Comparison of ENCODE assay signal across 8 cellular contexts in the genomic region with DNA sequence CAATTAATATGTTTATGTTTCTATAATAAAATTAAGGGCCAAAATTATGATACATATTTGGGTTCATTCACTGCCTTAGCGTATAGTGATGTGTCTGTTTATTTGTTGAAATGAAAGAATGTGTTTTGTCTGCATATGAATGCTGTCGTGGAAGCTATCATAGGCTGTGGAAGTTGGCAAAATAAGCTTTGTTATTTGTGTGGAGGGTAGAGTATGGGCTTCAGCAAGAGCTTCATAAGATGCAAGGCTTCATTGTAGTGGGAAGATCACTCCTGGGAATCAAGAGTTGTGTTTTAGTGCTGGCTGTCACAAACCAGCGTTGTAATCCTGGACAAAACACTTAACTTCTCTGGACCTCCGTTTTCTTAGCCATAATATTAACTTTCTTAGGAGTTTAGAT. TPM values are rescaled to one million over a fixed set of nuclear protein-coding genes. Genes with fewer than 3 reads are reported as not detected.
DNase-seq lines count a peak whose midpoint lies in the region; ATAC-seq and TF ChIP-seq lines count a peak whose summit lies in the region.

No MANE protein-coding gene starts in this region.

- H3K4me1 Mint-ChIP-seq in CD4-positive, alpha-beta memory T cell: peaks cover 45 to 71% (median 56%) of the 10 kb centered on the region in 4 donors
- peaks cover 29% of the 10 kb centered on the region for H3K4me1 Mint-ChIP-seq in neural progenitor cell

- no peaks in the 10 kb centered on the region for H3K27me3 ChIP-seq in CD4-positive, alpha-beta memory T cell (ENCODE audit: insufficient read depth, low read length)
- H3K27me3 ChIP-seq in effector memory CD4-positive, alpha-beta T cell (replicated peaks; ENCODE audit: control insufficient read depth, insufficient read depth, low read length, poor library complexity, severe bottlenecking): no peaks in the 10 kb centered on the region
- H3K27me3 ChIP-seq in neural progenitor cell: no peaks in the 10 kb centered on the region

- ATAC-seq in HG03045 (IDR thresholded peaks at IDR 0.05; ENCODE audit: unreplicated experiment) (no peak), GM21515 (IDR thresholded peaks at IDR 0.05; ENCODE audit: unreplicated experiment) (no peak)

- CTCF ChIA-PET in CD4-positive, alpha-beta memory T cell (lab: Charles Lee; ENCODE audit: partially characterized antibody): interaction anchor here (0.7 to 1.6 kb wide), 6 partner anchors 14 to 263 kb away, joined by 3 to 6 read pairs (median 4); a partner anchor contains a TSS

- POLR2A ChIA-PET in CD4-positive, alpha-beta memory T cell (lab: Charles Lee; ENCODE audit: partially characterized antibody): interaction anchor here (1.0 to 3.7 kb wide), 4 partner anchors 14 to 152 kb away, joined by 3 to 18 read pairs (median 8); a partner anchor contains a TSS

- H3K4me1 ChIP-seq in CD4-positive, alpha-beta memory T cell (ENCODE audit: insufficient read depth, low read length): peaks cover 48% of the 10 kb centered on the region
- H3K4me1 ChIP-seq in effector memory CD4-positive, alpha-beta T cell (ENCODE audit: control insufficient read depth, insufficient read depth, low read length, poor library complexity, severe bottlenecking): peaks cover 9% of the 10 kb centered on the region
- peaks cover 15% of the 10 kb centered on the region for H3K4me1 ChIP-seq in neural progenitor cell

- peaks cover 3 to 14% of the 10 kb centered on the region in 2 donors for H3K36me3 Mint-ChIP-seq in CD4-positive, alpha-beta memory T cell
- peaks cover 15% of the 10 kb centered on the region for H3K36me3 Mint-ChIP-seq in neural progenitor cell

- TF ChIP-seq CTCF in neural progenitor cell (IDR thresholded peaks at IDR 0.05): no peak

- peak overlapping the region; percentile 13 to 48 for H3K4me3 ChIP-seq in CD4-positive, alpha-beta memory T cell (ENCODE audit: low read length in 2 of 2)
- peak overlapping the region; percentile 88 for H3K4me3 ChIP-seq in effector memory CD4-positive, alpha-beta T cell (ENCODE audit: insufficient read depth, low read depth, low read length, poor library complexity, severe bottlenecking)
- H3K4me3 ChIP-seq in neural progenitor cell: peak overlapping the region; percentile 81

- peak overlapping the region in 6 of 7 donors; percentile 17 to 89 (median 85) for H3K27ac Mint-ChIP-seq in CD4-positive, alpha-beta memory T cell
- H3K27ac Mint-ChIP-seq in neural progenitor cell: no peak overlapping the region

- H3K9ac ChIP-seq in neural progenitor cell: no peak overlapping the region

- H3K27me3 Mint-ChIP-seq in CD4-positive, alpha-beta memory T cell: no peaks in the 10 kb centered on the region
- H3K27me3 Mint-ChIP-seq in neural progenitor cell (ENCODE audit: insufficient read depth, low read depth): peaks cover 7% of the 10 kb centered on the region

- DNase-seq in CD4-positive, alpha-beta memory T cell: no peak
- DNase-seq in NAMALWA (ENCODE audit: low spot score) (peak; percentile 23), neural progenitor cell (ENCODE audit: low spot score) (no peak), NCI-H774 (lab: John Stamatoyannopoulos, UW) (no peak), iPS-NIHi11 (ENCODE audit: low spot score) (no peak)
- DNase-seq in effector memory CD4-positive, alpha-beta T cell: no peak

- intact Hi-C loops in CD4-positive, alpha-beta memory T cell (cut with micrococcal nuclease): loop anchor here (5.0 kb wide), 1 partner anchor 298 kb away; a partner anchor contains a TSS

- H3K36me3 ChIP-seq in CD4-positive, alpha-beta memory T cell (ENCODE audit: insufficient read depth, low read length): no peaks in the 10 kb centered on the region
- no peaks in the 10 kb centered on the region for H3K36me3 ChIP-seq in effector memory CD4-positive, alpha-beta T cell (ENCODE audit: control insufficient read depth, insufficient read depth, low read length)
- no peaks in the 10 kb centered on the region for H3K36me3 ChIP-seq in neural progenitor cell

- peaks cover 14% of the 10 kb centered on the region for H3F3A ChIP-seq in neural progenitor cell (ENCODE audit: low read depth)

- H3K79me2 ChIP-seq in neural progenitor cell (ENCODE audit: low read depth): peaks cover 58% of the 10 kb centered on the region

- H3K4me3 Mint-ChIP-seq in CD4-positive, alpha-beta memory T cell: peak overlapping the region; percentile 93 to 100 (median 98)
- H3K4me3 Mint-ChIP-seq in neural progenitor cell: peak overlapping the region; percentile 98

- H2AFZ ChIP-seq in neural progenitor cell (replicated peaks): no peak overlapping the region

- no peaks in the 10 kb centered on the region for H3K9me3 ChIP-seq in CD4-positive, alpha-beta memory T cell (ENCODE audit: control insufficient read depth in 1 of 2, low read length in 2 of 2)
- no peaks in the 10 kb centered on the region for H3K9me3 ChIP-seq in effector memory CD4-positive, alpha-beta T cell (ENCODE audit: control insufficient read depth, low read length)
- no peaks in the 10 kb centered on the region for H3K9me3 ChIP-seq in neural progenitor cell (ENCODE audit: low read depth)

- peaks cover 22% of the 10 kb centered on the region for H4K20me1 ChIP-seq in neural progenitor cell (ENCODE audit: low read depth)

- peak overlapping the region; percentile 74 for H3K27ac ChIP-seq in CD4-positive, alpha-beta memory T cell (ENCODE audit: low read depth, low read length)
- H3K27ac ChIP-seq in effector memory CD4-positive, alpha-beta T cell (ENCODE audit: insufficient read depth, low read length, poor library complexity, severe bottlenecking): peak overlapping the region; percentile 23
- no peak overlapping the region for H3K27ac ChIP-seq in neural progenitor cell

- peak overlapping the region; percentile 91 for H3K4me2 ChIP-seq in neural progenitor cell

- peaks cover 0 to 2% (median 0%) of the 10 kb centered on the region in 8 donors for H3K9me3 Mint-ChIP-seq in CD4-positive, alpha-beta memory T cell
- H3K9me3 Mint-ChIP-seq in neural progenitor cell: peaks cover 18% of the 10 kb centered on the region

RNA-seq across cellular contexts. Expression of a gene that starts 2.5 kb away (rescaled TPM):
- 10 to 100 TPM; 30.9 to 31.1 TPM for total RNA-seq in CD4-positive, alpha-beta memory T cell
- 10 to 100 TPM in 1 of 2 donors, 1 to 10 TPM in 1; 1.6 to 14.3 TPM for polyA plus RNA-seq in CD4-positive, alpha-beta memory T cell
- 33.5 and 42.7 TPM in 2 replicates for total RNA-seq in neural progenitor cell (ENCODE audit: low replicate concordance)

RNA-seq across cellular contexts. Expression of a gene that starts 51.5 kb away (rescaled TPM):
- total RNA-seq in CD4-positive, alpha-beta memory T cell: 10 to 100 TPM; 30.4 to 31.6 TPM
- polyA plus RNA-seq in CD4-positive, alpha-beta memory T cell: 100 to 1,000 TPM; 111 TPM
- 26.4 and 32.0 TPM in 2 replicates for total RNA-seq in neural progenitor cell (ENCODE audit: low replicate concordance)

Comparison
In these comparisons a context has a peak if more than half of its experiments do, and no peak if none do; other contexts are left out.
1. H3K4me3 ChIP-seq: peak in every context shown above with its lines; median percentile 88 in effector memory CD4-positive, alpha-beta T cell; 81 in neural progenitor cell; 30 in CD4-positive, alpha-beta memory T cell.